ENCODE assay signal across 8 cellular contexts in the genomic region with DNA sequence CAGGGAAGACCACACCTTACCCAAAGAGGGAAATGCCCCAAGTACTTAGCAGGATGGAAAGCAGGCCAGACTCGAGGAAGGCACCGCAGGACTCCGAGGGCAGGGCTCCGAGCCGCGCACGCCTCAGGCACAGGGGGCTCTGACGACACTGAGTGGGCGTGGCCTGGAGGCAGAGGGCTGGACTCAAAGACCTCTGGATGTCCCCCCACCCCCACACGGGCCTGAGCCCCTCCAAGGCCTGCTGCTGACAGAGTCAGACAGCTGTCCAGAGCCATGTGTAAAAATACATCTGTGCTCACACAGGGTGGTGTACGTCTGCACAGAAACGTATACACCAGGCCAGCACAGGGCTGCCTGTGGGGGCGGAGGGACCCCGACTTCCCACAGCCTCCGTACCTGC. TPM values are rescaled to one million over a fixed set of nuclear protein-coding genes. Genes with fewer than 3 reads are reported as not detected.
DNase-seq lines count a peak whose midpoint lies in the region; ATAC-seq and TF ChIP-seq lines count a peak whose summit lies in the region.

No MANE protein-coding gene starts in this region.

- peak overlapping the region; percentile 74 for H3K27ac ChIP-seq in RWPE2 (ENCODE audit: poor library complexity, severe bottlenecking)
- peak overlapping the region; percentile 78 to 98 for H3K27ac ChIP-seq in breast epithelium

- H3K4me1 ChIP-seq in RWPE2 (ENCODE audit: insufficient read depth, poor library complexity, severe bottlenecking) (peaks cover 7% of the 10 kb centered on the region), breast epithelium (peaks cover 12 to 30% of the 10 kb centered on the region in 2 donors)

- H3K4me3 ChIP-seq in RWPE2 (ENCODE audit: severe bottlenecking) (peak overlapping the region; percentile 88), breast epithelium (peak overlapping the region; percentile 76 to 89 (median 79)), kidney epithelial cell (ENCODE audit: low read depth, low read length) (peak overlapping the region; percentile 67)

- DNase-seq in NCI-H82 (lab: John Stamatoyannopoulos, UW) (peak; percentile 82), NCI-H82 treated with DMSO at 0.1 percent for 48 hours (lab: John Stamatoyannopoulos, UW; ENCODE audit: unreplicated experiment) (no peak), RWPE2 (ENCODE audit: low spot score) (no peak), breast epithelium (ENCODE audit: low spot score in 2 of 2) (no peak), kidney epithelial cell (ENCODE audit: low read depth) (no peak), mucosa of gallbladder (ENCODE audit: low spot score) (no peak)
- DNase-seq in stimulated activated CD8-positive, alpha-beta memory T cell treated with anti-CD3 and anti-CD28 coated beads, Interleukin-4, amount 100 ng/mL, for 48 hours: peak; percentile 83

- peak; percentile 62 for ATAC-seq in RWPE2 (ENCODE audit: low read depth)
- ATAC-seq in HG02571 (IDR thresholded peaks at IDR 0.05; ENCODE audit: unreplicated experiment): no peak

- no peak for TF ChIP-seq POLR2A in breast epithelium (IDR thresholded peaks at IDR 0.05)

- intact Hi-C loops in breast epithelium (cut with DNase I; ENCODE audit: low total_unique reads): no loop called here

- TF ChIP-seq CTCF in RWPE2 (IDR thresholded peaks at IDR 0.05; ENCODE audit: poor library complexity, severe bottlenecking): no peak
- no peak for TF ChIP-seq CTCF in breast epithelium (IDR thresholded peaks at IDR 0.05)
- no peak for TF ChIP-seq CTCF in kidney epithelial cell (IDR thresholded peaks at IDR 0.05; ENCODE audit: insufficient read depth, low read length, poor library complexity, severe bottlenecking)

- H3K27me3 ChIP-seq in RWPE2 (ENCODE audit: insufficient read depth, poor library complexity, severe bottlenecking): no peaks in the 10 kb centered on the region
- H3K27me3 ChIP-seq in breast epithelium: no peaks in the 10 kb centered on the region
- H3K27me3 ChIP-seq in kidney epithelial cell (ENCODE audit: control insufficient read depth, insufficient read depth, low read length): no peaks in the 10 kb centered on the region

- H3K36me3 ChIP-seq in RWPE2 (ENCODE audit: low read depth) (peaks cover 43% of the 10 kb centered on the region), breast epithelium (no peaks in the 10 kb centered on the region), kidney epithelial cell (ENCODE audit: control insufficient read depth, insufficient read depth, low read length) (no peaks in the 10 kb centered on the region)

- H3K9me3 ChIP-seq in RWPE2 (ENCODE audit: severe bottlenecking) (no peaks in the 10 kb centered on the region), breast epithelium (no peaks in the 10 kb centered on the region)

RNA-seq across cellular contexts. Expression of gene AKT1, which starts 1.4 kb away (rescaled TPM):
- total RNA-seq in breast epithelium (100 to 1,000 TPM in 2 of 3 donors, 10 to 100 TPM in 1; 91.9 to 119 (median 116) TPM), kidney epithelial cell (144 and 159 TPM in 2 replicates), mucosa of gallbladder (166 TPM)

RNA-seq across cellular contexts. Expression of gene ZBTB42, which starts 6.8 kb away (rescaled TPM):
- 10 to 100 TPM in 1 of 3 donors, 1 to 10 TPM in 2; 3.5 to 11.4 (median 9.2) TPM for total RNA-seq in breast epithelium
- 8.4 and 13.8 TPM in 2 replicates for total RNA-seq in kidney epithelial cell
- total RNA-seq in mucosa of gallbladder: 10.3 TPM

RNA-seq across cellular contexts. Expression of gene SIVA1, which starts 41.2 kb away (rescaled TPM):
- total RNA-seq in breast epithelium: 100 to 1,000 TPM; 181 to 225 (median 223) TPM
- 222 and 235 TPM in 2 replicates for total RNA-seq in kidney epithelial cell
- total RNA-seq in mucosa of gallbladder: 80.6 TPM

Comparison
In these comparisons a context has a peak if more than half of its experiments do, and no peak if none do; other contexts are left out.
1. DNase-seq: peak in NCI-H82 (single experiment) and stimulated activated CD8-positive, alpha-beta memory T cell treated with anti-CD3 and anti-CD28 coated beads, Interleukin-4, amount 100 ng/mL, for 48 hours (single experiment); none in NCI-H82 treated with DMSO at 0.1 percent for 48 hours (single experiment), RWPE2 (single experiment), breast epithelium (0 of 2), kidney epithelial cell (single experiment) and mucosa of gallbladder (single experiment).
2. Peak in every context shown above with its lines, with median percentiles within 50 percentile points of each other: H3K4me3 ChIP-seq.